ENCODE assay signal across 8 cellular contexts in genomic region chr15:65285291-65286068, GRCh38. TPM values are rescaled to one million over a fixed set of nuclear protein-coding genes. Genes with fewer than 3 reads are reported as not detected.
DNase-seq lines count a peak whose midpoint lies in the region; ATAC-seq and TF ChIP-seq lines count a peak whose summit lies in the region.

No MANE protein-coding gene starts in this region.

- no peak for TF ChIP-seq POLR2A in esophagus muscularis mucosa (IDR thresholded peaks at IDR 0.05; ENCODE audit: low read depth)
- no peak for TF ChIP-seq POLR2A in prostate gland (IDR thresholded peaks at IDR 0.05)

- TF ChIP-seq CTCF in RWPE1 (conservative IDR thresholded peaks at IDR 0.05; ENCODE audit: low read depth) (no peak), esophagus muscularis mucosa (IDR thresholded peaks at IDR 0.05) (no peak), prostate gland (IDR thresholded peaks at IDR 0.05) (no peak)

- intact Hi-C loops in esophagus muscularis mucosa (cut with DNase I): no loop called here
- intact Hi-C loops in prostate gland (cut with DNase I): no loop called here
- intact Hi-C loops in left colon (cut with DNase I, micrococcal nuclease): no loop called here

- H3K9me3 ChIP-seq in esophagus muscularis mucosa (no peaks in the 10 kb centered on the region), prostate gland (no peaks in the 10 kb centered on the region)

- peak overlapping the region; percentile 91 for H3K27ac ChIP-seq in RWPE1
- peak overlapping the region; percentile 82 to 92 (median 88) for H3K27ac ChIP-seq in esophagus muscularis mucosa (replicated peaks in 1 of 4)
- peak overlapping the region; percentile 86 to 87 for H3K27ac ChIP-seq in prostate gland

- WGBS in esophagus muscularis mucosa: 69% methylated on average over 10 of the region's 10 CpGs
- 67% methylated on average over 10 of the region's 10 CpGs for WGBS in prostate gland

- no peak for TF ChIP-seq EP300 in esophagus muscularis mucosa (IDR thresholded peaks at IDR 0.05)

- H3K4me1 ChIP-seq in esophagus muscularis mucosa (peaks cover 16 to 39% (median 34%) of the 10 kb centered on the region in 4 donors), prostate gland (replicated peaks) (no peaks in the 10 kb centered on the region)

- no peaks in the 10 kb centered on the region for H3K36me3 ChIP-seq in esophagus muscularis mucosa
- no peaks in the 10 kb centered on the region for H3K36me3 ChIP-seq in prostate gland

- CTCF ChIA-PET in RWPE1 (lab: Yijun Ruan, JAX): interaction anchor here (0.7 to 1.2 kb wide), 2 partner anchors 8 to 15 kb away, joined by 4 to 6 read pairs; no protein-coding TSS in a partner anchor

- DNase-seq in ELR (ENCODE audit: low read depth) (peak; percentile 16), RWPE1 (ENCODE audit: low spot score) (no peak), esophagus muscularis mucosa (ENCODE audit: extremely low spot score) (no peak), prostate gland (ENCODE audit: low spot score) (no peak), NCI-H510A treated with DMSO at 0.1 percent for 48 hours (lab: John Stamatoyannopoulos, UW) (no peak), left colon (no peak), SW480 (ENCODE audit: low spot score) (no peak)

- ATAC-seq in HG03095 (IDR thresholded peaks at IDR 0.05; ENCODE audit: unreplicated experiment) (no peak), left colon (no peak)

- H3K4me3 ChIP-seq in esophagus muscularis mucosa (peak overlapping the region; percentile 64 to 90 (median 66)), prostate gland (peak overlapping the region; percentile 58 to 65)

- POLR2A ChIA-PET in RWPE1 (lab: Yijun Ruan, JAX; ENCODE audit: low non-redundant PET): interaction anchor here (0.7 kb wide), 2 partner anchors 12 to 15 kb away, joined by 3 to 9 read pairs; no protein-coding TSS in a partner anchor

- H3K27me3 ChIP-seq in esophagus muscularis mucosa (no peaks in the 10 kb centered on the region), prostate gland (replicated peaks; ENCODE audit: insufficient read depth) (no peaks in the 10 kb centered on the region)

RNA-seq across cellular contexts. Expression of gene PARP16, which starts 1.2 kb away (rescaled TPM):
- total RNA-seq in esophagus muscularis mucosa (10 to 100 TPM; 11.2 to 19.0 (median 14.6) TPM), prostate gland (10 to 100 TPM; 13.0 to 17.0 TPM), left colon (1 to 10 TPM; 7.6 to 9.0 TPM)

RNA-seq across cellular contexts. Expression of gene RNU5A-1, which starts 10.4 kb away (rescaled TPM):
- total RNA-seq in esophagus muscularis mucosa: not detected
- not detected for total RNA-seq in prostate gland
- total RNA-seq in left colon: not detected

RNA-seq across cellular contexts. Expression of gene RNU5B-1, which starts 19.0 kb away (rescaled TPM):
- total RNA-seq in esophagus muscularis mucosa: not detected
- not detected for total RNA-seq in prostate gland
- total RNA-seq in left colon: not detected

Comparison
In these comparisons a context has a peak if more than half of its experiments do, and no peak if none do; other contexts are left out.
1. RNA of gene RNU5B-1, which starts 19.0 kb away (total RNA-seq): not detected in left colon; not detected in esophagus muscularis mucosa and not detected in prostate gland; every median in the first group is over 4 times any median in the second.
2. Peak in every context shown above with its lines, with median percentiles within 50 percentile points of each other: H3K27ac ChIP-seq.